In the genomic region with DNA sequence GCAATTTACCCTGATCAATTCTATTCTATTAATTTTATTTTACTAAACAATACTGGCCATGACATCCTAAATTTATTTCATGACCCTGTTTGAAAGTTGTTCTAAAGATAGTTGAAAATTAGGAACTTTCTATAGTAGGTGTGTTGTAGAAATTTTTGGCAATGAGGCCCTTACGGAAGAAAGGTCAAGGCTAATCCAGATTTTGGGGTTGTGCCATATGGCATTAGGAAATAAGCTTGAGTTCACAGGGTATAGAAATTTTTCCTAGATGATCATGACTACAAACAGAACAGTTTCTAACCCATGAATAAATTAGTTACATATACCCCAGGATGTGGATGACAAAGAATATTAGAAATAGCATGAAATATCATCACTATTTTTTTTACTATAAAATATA, we compare ENCODE assay signal across 1 cellular context.
A peak's percentile ranks its signal among the peaks of the same experiment; 100 is the strongest.
TF ChIP-seq lines count a peak whose summit lies in the region.

No MANE protein-coding gene starts in this region.

TF ChIP-seq in HepG2, 621 proteins besides CTCF, POLR2A, EP300 and RAD21 (continued from another document):
- TF ChIP-seq ZNF879 (CRISPR knock-in tag; IDR thresholded peaks at IDR 0.05), result no peak
- TF ChIP-seq, protein P1, sequence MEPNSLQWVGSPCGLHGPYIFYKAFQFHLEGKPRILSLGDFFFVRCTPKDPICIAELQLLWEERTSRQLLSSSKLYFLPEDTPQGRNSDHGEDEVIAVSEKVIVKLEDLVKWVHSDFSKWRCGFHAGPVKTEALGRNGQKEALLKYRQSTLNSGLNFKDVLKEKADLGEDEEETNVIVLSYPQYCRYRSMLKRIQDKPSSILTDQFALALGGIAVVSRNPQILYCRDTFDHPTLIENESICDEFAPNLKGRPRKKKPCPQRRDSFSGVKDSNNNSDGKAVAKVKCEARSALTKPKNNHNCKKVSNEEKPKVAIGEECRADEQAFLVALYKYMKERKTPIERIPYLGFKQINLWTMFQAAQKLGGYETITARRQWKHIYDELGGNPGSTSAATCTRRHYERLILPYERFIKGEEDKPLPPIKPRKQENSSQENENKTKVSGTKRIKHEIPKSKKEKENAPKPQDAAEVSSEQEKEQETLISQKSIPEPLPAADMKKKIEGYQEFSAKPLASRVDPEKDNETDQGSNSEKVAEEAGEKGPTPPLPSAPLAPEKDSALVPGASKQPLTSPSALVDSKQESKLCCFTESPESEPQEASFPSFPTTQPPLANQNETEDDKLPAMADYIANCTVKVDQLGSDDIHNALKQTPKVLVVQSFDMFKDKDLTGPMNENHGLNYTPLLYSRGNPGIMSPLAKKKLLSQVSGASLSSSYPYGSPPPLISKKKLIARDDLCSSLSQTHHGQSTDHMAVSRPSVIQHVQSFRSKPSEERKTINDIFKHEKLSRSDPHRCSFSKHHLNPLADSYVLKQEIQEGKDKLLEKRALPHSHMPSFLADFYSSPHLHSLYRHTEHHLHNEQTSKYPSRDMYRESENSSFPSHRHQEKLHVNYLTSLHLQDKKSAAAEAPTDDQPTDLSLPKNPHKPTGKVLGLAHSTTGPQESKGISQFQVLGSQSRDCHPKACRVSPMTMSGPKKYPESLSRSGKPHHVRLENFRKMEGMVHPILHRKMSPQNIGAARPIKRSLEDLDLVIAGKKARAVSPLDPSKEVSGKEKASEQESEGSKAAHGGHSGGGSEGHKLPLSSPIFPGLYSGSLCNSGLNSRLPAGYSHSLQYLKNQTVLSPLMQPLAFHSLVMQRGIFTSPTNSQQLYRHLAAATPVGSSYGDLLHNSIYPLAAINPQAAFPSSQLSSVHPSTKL (CRISPR knock-in tag; IDR thresholded peaks at IDR 0.05), result peak; percentile 52
- TF ChIP-seq, protein P2, sequence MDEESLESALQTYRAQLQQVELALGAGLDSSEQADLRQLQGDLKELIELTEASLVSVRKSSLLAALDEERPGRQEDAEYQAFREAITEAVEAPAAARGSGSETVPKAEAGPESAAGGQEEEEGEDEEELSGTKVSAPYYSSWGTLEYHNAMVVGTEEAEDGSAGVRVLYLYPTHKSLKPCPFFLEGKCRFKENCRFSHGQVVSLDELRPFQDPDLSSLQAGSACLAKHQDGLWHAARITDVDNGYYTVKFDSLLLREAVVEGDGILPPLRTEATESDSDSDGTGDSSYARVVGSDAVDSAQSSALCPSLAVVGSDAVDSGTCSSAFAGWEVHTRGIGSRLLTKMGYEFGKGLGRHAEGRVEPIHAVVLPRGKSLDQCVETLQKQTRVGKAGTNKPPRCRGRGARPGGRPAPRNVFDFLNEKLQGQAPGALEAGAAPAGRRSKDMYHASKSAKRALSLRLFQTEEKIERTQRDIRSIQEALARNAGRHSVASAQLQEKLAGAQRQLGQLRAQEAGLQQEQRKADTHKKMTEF (CRISPR knock-in tag; IDR thresholded peaks at IDR 0.05), result peak; percentile 8; the same call in 1 of the 2 replicates
- TF ChIP-seq ATAD3A (CRISPR knock-in tag; IDR thresholded peaks at IDR 0.05), result no peak
- no peak for TF ChIP-seq RFXAP (CRISPR knock-in tag; IDR thresholded peaks at IDR 0.05; ENCODE audit: borderline replicate concordance)
- TF ChIP-seq BCL6 (CRISPR knock-in tag; IDR thresholded peaks at IDR 0.05), result peak; percentile 72; the same call in 1 of the 2 replicates
- TF ChIP-seq ZMYM4 (CRISPR knock-in tag; IDR thresholded peaks at IDR 0.05), result no peak
- no peak for TF ChIP-seq SOX13 (IDR thresholded peaks at IDR 0.05)
- TF ChIP-seq SOX13 (CRISPR knock-in tag; conservative IDR thresholded peaks at IDR 0.05 in 1 of 2, IDR thresholded peaks at IDR 0.05 in 1 of 2), result 0 out of 4 replicates have a peak, but pooled peaks of 1 of the 2 experiments have one; percentile 32
- TF ChIP-seq, protein P3, sequence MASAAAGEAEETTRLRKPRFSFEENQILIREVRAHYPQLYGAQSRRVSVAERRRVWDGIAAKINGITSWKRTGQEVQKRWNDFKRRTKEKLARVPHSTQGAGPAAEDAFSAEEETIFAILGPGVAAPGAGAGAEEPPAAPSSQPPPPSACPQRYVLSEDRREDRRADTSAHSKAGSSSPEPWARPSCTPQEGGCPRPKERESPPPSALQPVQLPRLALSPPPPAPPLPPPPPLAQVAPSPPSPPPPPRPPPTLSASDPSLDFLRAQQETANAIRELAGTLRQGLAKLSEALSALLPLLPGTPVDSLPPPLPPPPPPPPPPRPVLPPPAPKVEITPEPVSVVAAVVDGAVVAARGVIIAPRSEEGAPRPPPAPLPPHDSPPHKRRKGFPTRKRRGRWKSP (CRISPR knock-in tag; IDR thresholded peaks at IDR 0.05), result no peak
- TF ChIP-seq ZNF317 (CRISPR knock-in tag; IDR thresholded peaks at IDR 0.05), result no peak
- no peak for TF ChIP-seq HOXA9 (CRISPR knock-in tag; IDR thresholded peaks at IDR 0.05; ENCODE audit: borderline replicate concordance)
- TF ChIP-seq, protein P4, sequence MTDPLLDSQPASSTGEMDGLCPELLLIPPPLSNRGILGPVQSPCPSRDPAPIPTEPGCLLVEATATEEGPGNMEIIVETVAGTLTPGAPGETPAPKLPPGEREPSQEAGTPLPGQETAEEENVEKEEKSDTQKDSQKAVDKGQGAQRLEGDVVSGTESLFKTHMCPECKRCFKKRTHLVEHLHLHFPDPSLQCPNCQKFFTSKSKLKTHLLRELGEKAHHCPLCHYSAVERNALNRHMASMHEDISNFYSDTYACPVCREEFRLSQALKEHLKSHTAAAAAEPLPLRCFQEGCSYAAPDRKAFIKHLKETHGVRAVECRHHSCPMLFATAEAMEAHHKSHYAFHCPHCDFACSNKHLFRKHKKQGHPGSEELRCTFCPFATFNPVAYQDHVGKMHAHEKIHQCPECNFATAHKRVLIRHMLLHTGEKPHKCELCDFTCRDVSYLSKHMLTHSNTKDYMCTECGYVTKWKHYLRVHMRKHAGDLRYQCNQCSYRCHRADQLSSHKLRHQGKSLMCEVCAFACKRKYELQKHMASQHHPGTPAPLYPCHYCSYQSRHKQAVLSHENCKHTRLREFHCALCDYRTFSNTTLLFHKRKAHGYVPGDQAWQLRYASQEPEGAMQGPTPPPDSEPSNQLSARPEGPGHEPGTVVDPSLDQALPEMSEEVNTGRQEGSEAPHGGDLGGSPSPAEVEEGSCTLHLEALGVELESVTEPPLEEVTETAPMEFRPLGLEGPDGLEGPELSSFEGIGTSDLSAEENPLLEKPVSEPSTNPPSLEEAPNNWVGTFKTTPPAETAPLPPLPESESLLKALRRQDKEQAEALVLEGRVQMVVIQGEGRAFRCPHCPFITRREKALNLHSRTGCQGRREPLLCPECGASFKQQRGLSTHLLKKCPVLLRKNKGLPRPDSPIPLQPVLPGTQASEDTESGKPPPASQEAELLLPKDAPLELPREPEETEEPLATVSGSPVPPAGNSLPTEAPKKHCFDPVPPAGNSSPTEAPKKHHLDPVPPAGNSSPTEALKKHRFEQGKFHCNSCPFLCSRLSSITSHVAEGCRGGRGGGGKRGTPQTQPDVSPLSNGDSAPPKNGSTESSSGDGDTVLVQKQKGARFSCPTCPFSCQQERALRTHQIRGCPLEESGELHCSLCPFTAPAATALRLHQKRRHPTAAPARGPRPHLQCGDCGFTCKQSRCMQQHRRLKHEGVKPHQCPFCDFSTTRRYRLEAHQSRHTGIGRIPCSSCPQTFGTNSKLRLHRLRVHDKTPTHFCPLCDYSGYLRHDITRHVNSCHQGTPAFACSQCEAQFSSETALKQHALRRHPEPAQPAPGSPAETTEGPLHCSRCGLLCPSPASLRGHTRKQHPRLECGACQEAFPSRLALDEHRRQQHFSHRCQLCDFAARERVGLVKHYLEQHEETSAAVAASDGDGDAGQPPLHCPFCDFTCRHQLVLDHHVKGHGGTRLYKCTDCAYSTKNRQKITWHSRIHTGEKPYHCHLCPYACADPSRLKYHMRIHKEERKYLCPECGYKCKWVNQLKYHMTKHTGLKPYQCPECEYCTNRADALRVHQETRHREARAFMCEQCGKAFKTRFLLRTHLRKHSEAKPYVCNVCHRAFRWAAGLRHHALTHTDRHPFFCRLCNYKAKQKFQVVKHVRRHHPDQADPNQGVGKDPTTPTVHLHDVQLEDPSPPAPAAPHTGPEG (CRISPR knock-in tag; IDR thresholded peaks at IDR 0.05), result no peak
- TF ChIP-seq HNF4A (CRISPR knock-in tag; IDR thresholded peaks at IDR 0.05), result 0 out of 2 replicates have a peak, but pooled peaks have one; percentile 4
- 0 out of 2 replicates have a peak, but pooled peaks have one; percentile 45 for TF ChIP-seq NR2C2 (CRISPR knock-in tag; IDR thresholded peaks at IDR 0.05; ENCODE audit: borderline replicate concordance)
- TF ChIP-seq, protein P5, sequence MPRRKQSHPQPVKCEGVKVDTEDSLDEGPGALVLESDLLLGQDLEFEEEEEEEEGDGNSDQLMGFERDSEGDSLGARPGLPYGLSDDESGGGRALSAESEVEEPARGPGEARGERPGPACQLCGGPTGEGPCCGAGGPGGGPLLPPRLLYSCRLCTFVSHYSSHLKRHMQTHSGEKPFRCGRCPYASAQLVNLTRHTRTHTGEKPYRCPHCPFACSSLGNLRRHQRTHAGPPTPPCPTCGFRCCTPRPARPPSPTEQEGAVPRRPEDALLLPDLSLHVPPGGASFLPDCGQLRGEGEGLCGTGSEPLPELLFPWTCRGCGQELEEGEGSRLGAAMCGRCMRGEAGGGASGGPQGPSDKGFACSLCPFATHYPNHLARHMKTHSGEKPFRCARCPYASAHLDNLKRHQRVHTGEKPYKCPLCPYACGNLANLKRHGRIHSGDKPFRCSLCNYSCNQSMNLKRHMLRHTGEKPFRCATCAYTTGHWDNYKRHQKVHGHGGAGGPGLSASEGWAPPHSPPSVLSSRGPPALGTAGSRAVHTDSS (CRISPR knock-in tag; conservative IDR thresholded peaks at IDR 0.05), result no peak
- TF ChIP-seq, protein P6, sequence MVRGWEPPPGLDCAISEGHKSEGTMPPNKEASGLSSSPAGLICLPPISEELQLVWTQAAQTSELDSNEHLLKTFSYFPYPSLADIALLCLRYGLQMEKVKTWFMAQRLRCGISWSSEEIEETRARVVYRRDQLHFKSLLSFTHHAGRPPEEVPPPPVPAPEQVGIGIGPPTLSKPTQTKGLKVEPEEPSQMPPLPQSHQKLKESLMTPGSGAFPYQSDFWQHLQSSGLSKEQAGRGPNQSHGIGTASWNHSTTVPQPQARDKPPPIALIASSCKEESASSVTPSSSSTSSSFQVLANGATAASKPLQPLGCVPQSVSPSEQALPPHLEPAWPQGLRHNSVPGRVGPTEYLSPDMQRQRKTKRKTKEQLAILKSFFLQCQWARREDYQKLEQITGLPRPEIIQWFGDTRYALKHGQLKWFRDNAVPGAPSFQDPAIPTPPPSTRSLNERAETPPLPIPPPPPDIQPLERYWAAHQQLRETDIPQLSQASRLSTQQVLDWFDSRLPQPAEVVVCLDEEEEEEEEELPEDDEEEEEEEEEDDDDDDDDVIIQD (CRISPR knock-in tag; IDR thresholded peaks at IDR 0.05; ENCODE audit: low read depth), result no peak
- TF ChIP-seq RARA (CRISPR knock-in tag; IDR thresholded peaks at IDR 0.05), result peak; percentile 65
- no peak for TF ChIP-seq CBFB (CRISPR knock-in tag; IDR thresholded peaks at IDR 0.05)
- TF ChIP-seq, protein P7, sequence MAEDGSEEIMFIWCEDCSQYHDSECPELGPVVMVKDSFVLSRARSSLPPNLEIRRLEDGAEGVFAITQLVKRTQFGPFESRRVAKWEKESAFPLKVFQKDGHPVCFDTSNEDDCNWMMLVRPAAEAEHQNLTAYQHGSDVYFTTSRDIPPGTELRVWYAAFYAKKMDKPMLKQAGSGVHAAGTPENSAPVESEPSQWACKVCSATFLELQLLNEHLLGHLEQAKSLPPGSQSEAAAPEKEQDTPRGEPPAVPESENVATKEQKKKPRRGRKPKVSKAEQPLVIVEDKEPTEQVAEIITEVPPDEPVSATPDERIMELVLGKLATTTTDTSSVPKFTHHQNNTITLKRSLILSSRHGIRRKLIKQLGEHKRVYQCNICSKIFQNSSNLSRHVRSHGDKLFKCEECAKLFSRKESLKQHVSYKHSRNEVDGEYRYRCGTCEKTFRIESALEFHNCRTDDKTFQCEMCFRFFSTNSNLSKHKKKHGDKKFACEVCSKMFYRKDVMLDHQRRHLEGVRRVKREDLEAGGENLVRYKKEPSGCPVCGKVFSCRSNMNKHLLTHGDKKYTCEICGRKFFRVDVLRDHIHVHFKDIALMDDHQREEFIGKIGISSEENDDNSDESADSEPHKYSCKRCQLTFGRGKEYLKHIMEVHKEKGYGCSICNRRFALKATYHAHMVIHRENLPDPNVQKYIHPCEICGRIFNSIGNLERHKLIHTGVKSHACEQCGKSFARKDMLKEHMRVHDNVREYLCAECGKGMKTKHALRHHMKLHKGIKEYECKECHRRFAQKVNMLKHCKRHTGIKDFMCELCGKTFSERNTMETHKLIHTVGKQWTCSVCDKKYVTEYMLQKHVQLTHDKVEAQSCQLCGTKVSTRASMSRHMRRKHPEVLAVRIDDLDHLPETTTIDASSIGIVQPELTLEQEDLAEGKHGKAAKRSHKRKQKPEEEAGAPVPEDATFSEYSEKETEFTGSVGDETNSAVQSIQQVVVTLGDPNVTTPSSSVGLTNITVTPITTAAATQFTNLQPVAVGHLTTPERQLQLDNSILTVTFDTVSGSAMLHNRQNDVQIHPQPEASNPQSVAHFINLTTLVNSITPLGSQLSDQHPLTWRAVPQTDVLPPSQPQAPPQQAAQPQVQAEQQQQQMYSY (CRISPR knock-in tag; IDR thresholded peaks at IDR 0.05), result no peak
